ENCODE assay signal across 1 cellular context in genomic region chr7:101952355-101953247, GRCh38.
TF ChIP-seq lines count a peak whose summit lies in the region.

No MANE protein-coding gene starts in this region.

TF ChIP-seq in K562, 482 proteins besides CTCF, POLR2A, EP300 and RAD21 (continued from another document and continues in another):
- TF ChIP-seq ZNF24 (IDR thresholded peaks at IDR 0.05) (no peak), ZNF696 (CRISPR knock-in tag; conservative IDR thresholded peaks at IDR 0.05) (no peak), ZNF76 (CRISPR knock-in tag; IDR thresholded peaks at IDR 0.05; ENCODE audit: borderline replicate concordance) (no peak), NR3C1 (CRISPR knock-in tag; IDR thresholded peaks at IDR 0.05) (no peak), HDAC2 (IDR thresholded peaks at IDR 0.05) (no peak), POLR3G (IDR thresholded peaks at IDR 0.05; ENCODE audit: extremely low read depth, insufficient read length, insufficient replicate concordance) (no peak), ERF (CRISPR knock-in tag; IDR thresholded peaks at IDR 0.05) (no peak), JUN (IDR thresholded peaks at IDR 0.05; ENCODE audit: borderline replicate concordance, low read depth, low read length) (peak; percentile 75), JUN (CRISPR knock-in tag; IDR thresholded peaks at IDR 0.05; ENCODE audit: borderline replicate concordance) (no peak), SPI1 (IDR thresholded peaks at IDR 0.05; ENCODE audit: borderline replicate concordance, low read depth, low read length) (peak; percentile 54), FOS (IDR thresholded peaks at IDR 0.05; ENCODE audit: extremely low read depth, insufficient read length) (peak; percentile 54), SFPQ (IDR thresholded peaks at IDR 0.05; ENCODE audit: low read depth, low read length) (no peak), TCF7L2 (IDR thresholded peaks at IDR 0.05; ENCODE audit: low read depth, low read length) (no peak), ZC3H4 (CRISPR knock-in tag; IDR thresholded peaks at IDR 0.05; ENCODE audit: borderline replicate concordance) (no peak), MED1 (CRISPR knock-in tag; IDR thresholded peaks at IDR 0.05; ENCODE audit: borderline replicate concordance) (no peak), PHB (CRISPR knock-in tag; IDR thresholded peaks at IDR 0.05) (no peak), HMGN3 (IDR thresholded peaks at IDR 0.05; ENCODE audit: borderline replicate concordance, extremely low read depth, insufficient read length, low read depth, low read length) (no peak), E2F3 (CRISPR knock-in tag; IDR thresholded peaks at IDR 0.05) (no peak), FOSL1 (tag; conservative IDR thresholded peaks at IDR 0.05) (peak; percentile 86), SMARCE1 (IDR thresholded peaks at IDR 0.05) (peak; percentile 80), TCF7 (IDR thresholded peaks at IDR 0.05; ENCODE audit: borderline replicate concordance) (no peak), DPF2 (IDR thresholded peaks at IDR 0.05) (peak; percentile 37; the same call in 1 of the 2 replicates), CHD7 (IDR thresholded peaks at IDR 0.05; ENCODE audit: low read depth, low read length) (no peak), TCF3 (CRISPR knock-in tag; IDR thresholded peaks at IDR 0.05) (no peak), JUND (IDR thresholded peaks at IDR 0.05; ENCODE audit: borderline replicate concordance, low read depth, low read length) (peak; percentile 87), JUND (tag; IDR thresholded peaks at IDR 0.05; ENCODE audit: borderline replicate concordance, low read depth, low read length) (peak; percentile 76; the same call in 1 of the 3 replicates), ZNF212 (CRISPR knock-in tag; IDR thresholded peaks at IDR 0.05) (no peak), ZNF274 (IDR thresholded peaks at IDR 0.05; ENCODE audit: borderline replicate concordance, low read depth, low read length) (no peak), ARID1B (IDR thresholded peaks at IDR 0.05) (peak; percentile 60), HNRNPL (IDR thresholded peaks at IDR 0.05; ENCODE audit: low read depth, low read length) (no peak), ESRRB (CRISPR knock-in tag; IDR thresholded peaks at IDR 0.05; ENCODE audit: borderline replicate concordance) (no peak), HMG20A (CRISPR knock-in tag; conservative IDR thresholded peaks at IDR 0.05) (no peak), HNRNPK (IDR thresholded peaks at IDR 0.05; ENCODE audit: low read depth, low read length, poor library complexity, severe bottlenecking) (no peak), JUNB (CRISPR knock-in tag; conservative IDR thresholded peaks at IDR 0.05) (peak; percentile 63; the same call in 1 of the 2 replicates), SMC3 (conservative IDR thresholded peaks at IDR 0.05; ENCODE audit: insufficient read depth, low read depth, low read length) (no peak), ATF3 (IDR thresholded peaks at IDR 0.05) (peak; percentile 85), ATF3 (CRISPR knock-in tag; conservative IDR thresholded peaks at IDR 0.05) (no peak; the same call in 1 of the 2 replicates), HIVEP1 (CRISPR knock-in tag; IDR thresholded peaks at IDR 0.05) (no peak), MITF (IDR thresholded peaks at IDR 0.05) (no peak)
- TF ChIP-seq, protein P1, sequence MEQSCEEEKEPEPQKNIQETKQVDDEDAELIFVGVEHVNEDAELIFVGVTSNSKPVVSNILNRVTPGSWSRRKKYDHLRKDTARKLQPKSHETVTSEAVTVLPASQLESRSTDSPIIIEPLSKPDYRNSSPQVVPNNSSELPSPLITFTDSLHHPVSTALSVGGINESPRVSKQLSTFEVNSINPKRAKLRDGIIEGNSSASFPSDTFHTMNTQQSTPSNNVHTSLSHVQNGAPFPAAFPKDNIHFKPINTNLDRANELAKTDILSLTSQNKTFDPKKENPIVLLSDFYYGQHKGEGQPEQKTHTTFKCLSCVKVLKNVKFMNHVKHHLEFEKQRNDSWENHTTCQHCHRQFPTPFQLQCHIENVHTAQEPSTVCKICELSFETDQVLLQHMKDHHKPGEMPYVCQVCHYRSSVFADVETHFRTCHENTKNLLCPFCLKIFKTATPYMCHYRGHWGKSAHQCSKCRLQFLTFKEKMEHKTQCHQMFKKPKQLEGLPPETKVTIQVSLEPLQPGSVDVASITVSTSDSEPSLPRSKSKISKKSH (CRISPR knock-in tag; IDR thresholded peaks at IDR 0.05) = no peak
- TF ChIP-seq, protein P2, sequence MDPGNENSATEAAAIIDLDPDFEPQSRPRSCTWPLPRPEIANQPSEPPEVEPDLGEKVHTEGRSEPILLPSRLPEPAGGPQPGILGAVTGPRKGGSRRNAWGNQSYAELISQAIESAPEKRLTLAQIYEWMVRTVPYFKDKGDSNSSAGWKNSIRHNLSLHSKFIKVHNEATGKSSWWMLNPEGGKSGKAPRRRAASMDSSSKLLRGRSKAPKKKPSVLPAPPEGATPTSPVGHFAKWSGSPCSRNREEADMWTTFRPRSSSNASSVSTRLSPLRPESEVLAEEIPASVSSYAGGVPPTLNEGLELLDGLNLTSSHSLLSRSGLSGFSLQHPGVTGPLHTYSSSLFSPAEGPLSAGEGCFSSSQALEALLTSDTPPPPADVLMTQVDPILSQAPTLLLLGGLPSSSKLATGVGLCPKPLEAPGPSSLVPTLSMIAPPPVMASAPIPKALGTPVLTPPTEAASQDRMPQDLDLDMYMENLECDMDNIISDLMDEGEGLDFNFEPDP (CRISPR knock-in tag; IDR thresholded peaks at IDR 0.05) = no peak
- TF ChIP-seq, protein P3, sequence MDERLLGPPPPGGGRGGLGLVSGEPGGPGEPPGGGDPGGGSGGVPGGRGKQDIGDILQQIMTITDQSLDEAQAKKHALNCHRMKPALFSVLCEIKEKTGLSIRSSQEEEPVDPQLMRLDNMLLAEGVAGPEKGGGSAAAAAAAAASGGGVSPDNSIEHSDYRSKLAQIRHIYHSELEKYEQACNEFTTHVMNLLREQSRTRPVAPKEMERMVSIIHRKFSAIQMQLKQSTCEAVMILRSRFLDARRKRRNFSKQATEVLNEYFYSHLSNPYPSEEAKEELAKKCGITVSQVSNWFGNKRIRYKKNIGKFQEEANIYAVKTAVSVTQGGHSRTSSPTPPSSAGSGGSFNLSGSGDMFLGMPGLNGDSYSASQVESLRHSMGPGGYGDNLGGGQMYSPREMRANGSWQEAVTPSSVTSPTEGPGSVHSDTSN (CRISPR knock-in tag; IDR thresholded peaks at IDR 0.05; ENCODE audit: low read depth) = no peak
- TF ChIP-seq, protein P3 (tag; conservative IDR thresholded peaks at IDR 0.05; ENCODE audit: low read depth) = 0 out of 2 replicates have a peak, but pooled peaks have one; percentile 10
